In the genomic region with DNA sequence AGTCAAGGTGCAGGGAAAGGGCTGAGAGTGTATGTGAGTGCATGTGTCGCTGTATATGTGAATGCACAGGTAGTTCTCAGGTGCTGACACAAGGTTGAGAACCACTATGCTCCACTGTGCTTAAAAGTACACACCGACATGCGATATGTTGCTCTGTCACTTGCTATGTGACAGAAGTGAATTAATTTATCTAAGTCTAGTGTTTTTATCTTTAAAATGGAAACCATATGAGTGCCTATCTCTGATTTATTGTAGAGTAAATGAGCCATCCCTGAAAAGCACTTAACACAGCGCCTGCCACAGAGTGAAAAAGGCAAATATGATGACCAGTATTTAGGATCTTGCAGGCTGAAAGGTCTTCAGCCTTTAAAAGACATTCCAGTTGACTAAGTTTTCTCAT, we compare ENCODE assay signal across 2 cellular contexts.
TF ChIP-seq lines count a peak whose summit lies in the region.

No MANE protein-coding gene starts in this region.

TF ChIP-seq in SK-N-SH, 30 proteins besides CTCF, POLR2A, EP300 and RAD21 (continued from another document):
- TF ChIP-seq SIN3A (IDR thresholded peaks at IDR 0.05; ENCODE audit: borderline replicate concordance, low read depth, low read length): no peak
- TF ChIP-seq GATA2 (CRISPR knock-in tag; IDR thresholded peaks at IDR 0.05): peak; percentile 81
- peak; percentile 67; the same call in 1 of the 2 replicates for TF ChIP-seq MXI1 (IDR thresholded peaks at IDR 0.05; ENCODE audit: low read depth, low read length)
- no peak for TF ChIP-seq TCF12 (IDR thresholded peaks at IDR 0.05)
- TF ChIP-seq, protein P1, sequence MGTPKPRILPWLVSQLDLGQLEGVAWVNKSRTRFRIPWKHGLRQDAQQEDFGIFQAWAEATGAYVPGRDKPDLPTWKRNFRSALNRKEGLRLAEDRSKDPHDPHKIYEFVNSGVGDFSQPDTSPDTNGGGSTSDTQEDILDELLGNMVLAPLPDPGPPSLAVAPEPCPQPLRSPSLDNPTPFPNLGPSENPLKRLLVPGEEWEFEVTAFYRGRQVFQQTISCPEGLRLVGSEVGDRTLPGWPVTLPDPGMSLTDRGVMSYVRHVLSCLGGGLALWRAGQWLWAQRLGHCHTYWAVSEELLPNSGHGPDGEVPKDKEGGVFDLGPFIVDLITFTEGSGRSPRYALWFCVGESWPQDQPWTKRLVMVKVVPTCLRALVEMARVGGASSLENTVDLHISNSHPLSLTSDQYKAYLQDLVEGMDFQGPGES (IDR thresholded peaks at IDR 0.05; ENCODE audit: low read depth, low read length): no peak
- TF ChIP-seq POLR2AphosphoS5 (IDR thresholded peaks at IDR 0.05; ENCODE audit: low read depth, low read length): no peak
- no peak for TF ChIP-seq CHD2 (IDR thresholded peaks at IDR 0.05; ENCODE audit: low read length, partially characterized antibody)
- TF ChIP-seq FOSL2 (IDR thresholded peaks at IDR 0.05; ENCODE audit: borderline replicate concordance, low read depth): no peak
- TF ChIP-seq YY1 (IDR thresholded peaks at IDR 0.05; ENCODE audit: low read depth): no peak
- TF ChIP-seq FOXJ3 (CRISPR knock-in tag; IDR thresholded peaks at IDR 0.05): no peak
- TF ChIP-seq FOXM1 (IDR thresholded peaks at IDR 0.05; ENCODE audit: low read depth): no peak
- TF ChIP-seq RFX5 (IDR thresholded peaks at IDR 0.05; ENCODE audit: low read length): no peak

TF ChIP-seq in SK-N-SH treated with all-trans-retinoic acid at 6 μM for 48 hours, 23 proteins besides CTCF, POLR2A, EP300 and RAD21 (continued from another document):
- TF ChIP-seq ZC3H10 (CRISPR knock-in tag; IDR thresholded peaks at IDR 0.05): no peak
- TF ChIP-seq ESRRG (CRISPR knock-in tag; IDR thresholded peaks at IDR 0.05): no peak
- no peak for TF ChIP-seq RARB (CRISPR knock-in tag; IDR thresholded peaks at IDR 0.05)
- no peak for TF ChIP-seq ZNF565 (CRISPR knock-in tag; conservative IDR thresholded peaks at IDR 0.05; ENCODE audit: low read depth)
- TF ChIP-seq ARNTL (CRISPR knock-in tag; IDR thresholded peaks at IDR 0.05; ENCODE audit: borderline replicate concordance, low read depth): no peak
- no peak for TF ChIP-seq CSDC2 (CRISPR knock-in tag; IDR thresholded peaks at IDR 0.05)
- TF ChIP-seq GLIS3 (CRISPR knock-in tag; IDR thresholded peaks at IDR 0.05): no peak
- no peak for TF ChIP-seq ISL1 (CRISPR knock-in tag; IDR thresholded peaks at IDR 0.05)
- no peak for TF ChIP-seq ZNF70 (CRISPR knock-in tag; IDR thresholded peaks at IDR 0.05)
- TF ChIP-seq ZFP3 (CRISPR knock-in tag; IDR thresholded peaks at IDR 0.05): no peak
- TF ChIP-seq, protein P2, sequence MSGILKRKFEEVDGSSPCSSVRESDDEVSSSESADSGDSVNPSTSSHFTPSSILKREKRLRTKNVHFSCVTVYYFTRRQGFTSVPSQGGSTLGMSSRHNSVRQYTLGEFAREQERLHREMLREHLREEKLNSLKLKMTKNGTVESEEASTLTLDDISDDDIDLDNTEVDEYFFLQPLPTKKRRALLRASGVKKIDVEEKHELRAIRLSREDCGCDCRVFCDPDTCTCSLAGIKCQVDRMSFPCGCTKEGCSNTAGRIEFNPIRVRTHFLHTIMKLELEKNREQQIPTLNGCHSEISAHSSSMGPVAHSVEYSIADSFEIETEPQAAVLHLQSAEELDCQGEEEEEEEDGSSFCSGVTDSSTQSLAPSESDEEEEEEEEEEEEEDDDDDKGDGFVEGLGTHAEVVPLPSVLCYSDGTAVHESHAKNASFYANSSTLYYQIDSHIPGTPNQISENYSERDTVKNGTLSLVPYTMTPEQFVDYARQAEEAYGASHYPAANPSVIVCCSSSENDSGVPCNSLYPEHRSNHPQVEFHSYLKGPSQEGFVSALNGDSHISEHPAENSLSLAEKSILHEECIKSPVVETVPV (CRISPR knock-in tag; IDR thresholded peaks at IDR 0.05): no peak
- no peak for TF ChIP-seq TCF4 (CRISPR knock-in tag; IDR thresholded peaks at IDR 0.05; ENCODE audit: borderline replicate concordance)
- TF ChIP-seq OSR1 (CRISPR knock-in tag; IDR thresholded peaks at IDR 0.05): no peak
TF ChIP-seq in SK-N-SH treated with all-trans-retinoic acid at 6 μM for 48 hours: peak in this region for 0.
